In the genomic region with DNA sequence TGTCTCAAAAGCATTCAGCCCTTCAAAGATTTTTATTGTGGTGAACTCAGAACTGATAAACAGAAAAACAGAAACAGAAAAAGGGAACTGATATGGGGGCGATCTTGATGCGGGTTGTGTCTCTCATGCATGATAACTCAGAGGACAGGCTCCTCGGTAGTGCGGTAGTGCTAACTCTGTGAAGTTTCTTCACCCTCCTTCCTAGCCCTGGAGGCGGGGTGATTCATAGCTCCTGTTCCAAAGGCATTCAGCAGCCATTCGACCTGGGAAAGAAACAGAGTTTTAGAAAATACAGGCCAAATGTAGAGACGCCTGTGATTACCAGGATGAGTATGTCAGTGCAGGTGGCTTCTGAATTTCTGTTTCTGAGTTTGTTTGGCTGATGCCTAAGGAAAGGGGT, we compare ENCODE assay signal across 10 cellular contexts. TPM values are rescaled to one million over a fixed set of nuclear protein-coding genes. Genes with fewer than 3 reads are reported as not detected.
A peak's percentile ranks its signal among the peaks of the same experiment; 100 is the strongest.
DNase-seq lines count a peak whose midpoint lies in the region; ATAC-seq, FAIRE-seq and TF ChIP-seq lines count a peak whose summit lies in the region.
"Had no signal": no experiment of that assay in that cellular context is flagged by ENCODE, and none has a peak within 500 bp of the region (broad histone marks: within the 10 kb centered on the region; RNA-seq: fewer than 3 reads in every experiment).

No MANE protein-coding gene starts in this region.

- TF ChIP-seq CTCF in GM12878 (IDR thresholded peaks at IDR 0.05 in 2 of 3, conservative IDR thresholded peaks at IDR 0.05 in 1 of 3; ENCODE audit: control insufficient read depth in 2 of 3, extremely low read depth in 1 of 3, insufficient read depth in 1 of 3, low read depth in 3 of 3, low read length in 3 of 3) (no peak), Peyer's patch (IDR thresholded peaks at IDR 0.05) (no peak)

- TF ChIP-seq RAD21 in GM12878 (IDR thresholded peaks at IDR 0.05; ENCODE audit: insufficient read depth, low read depth, low read length) = no peak

- CTCF ChIA-PET in GM12878 (lab: Yijun Ruan, JAX) = interaction anchor here (0.6 kb wide), 1 partner anchor 1256 kb away, joined by 3 read pairs; no protein-coding TSS in a partner anchor

- DNase-seq in GM12878 (ENCODE audit: low read depth, low spot score) = no peak
- no peak for DNase-seq in Peyer's patch
- no peak for DNase-seq in cardiac septum (ENCODE audit: low spot score)
- no peak for DNase-seq in NOMO-1 (lab: John Stamatoyannopoulos, UW; ENCODE audit: unreplicated experiment in 2 of 2)
- no peak for DNase-seq in RCC 7860 (ENCODE audit: low spot score)
- DNase-seq: activated gamma-delta T cell had no signal

- no peak for TF ChIP-seq EP300 in GM12878 (IDR thresholded peaks at IDR 0.05; ENCODE audit: borderline replicate concordance in 1 of 2, control insufficient read depth in 1 of 2, low read depth in 2 of 2, low read length in 2 of 2)

- no peak overlapping the region for H3K27ac ChIP-seq in GM12878 (ENCODE audit: control insufficient read depth, insufficient read depth)
- H3K27ac ChIP-seq in Peyer's patch = no peak overlapping the region

- peak; percentile 71 for FAIRE-seq in GM12878 (lab: Jason Lieb, UNC)
- FAIRE-seq in RCC 7860 (lab: Jason Lieb, UNC) = no peak

- no peaks in the 10 kb centered on the region for H4K20me1 ChIP-seq in GM12878 (ENCODE audit: control insufficient read depth, insufficient read depth)

- H3K27me3 ChIP-seq in GM12878 (replicated peaks in 1 of 2; ENCODE audit: control insufficient read depth in 2 of 2, insufficient read depth in 2 of 2, low read length in 1 of 2) (peaks cover 3 to 9% of the 10 kb centered on the region in 2 experiments), skeletal muscle satellite cell (ENCODE audit: control insufficient read depth, insufficient read depth, low read length) (peaks cover 27% of the 10 kb centered on the region), Peyer's patch (no peaks in the 10 kb centered on the region)
- H3K27me3 ChIP-seq: vagina had no signal

- no peak overlapping the region for H2AFZ ChIP-seq in GM12878 (ENCODE audit: control insufficient read depth, low read depth, low read length)

- intact Hi-C loops in GM12878 (cut with micrococcal nuclease; ENCODE audit: unreplicated experiment) = no loop called here
- intact Hi-C loops in cardiac septum (cut with DNase I) = no loop called here

- H3K4me3 ChIP-seq in GM12878 = no peak overlapping the region
- no peak overlapping the region for H3K4me3 ChIP-seq in skeletal muscle satellite cell (ENCODE audit: low read length)
- H3K4me3 ChIP-seq in Peyer's patch = no peak overlapping the region
- H3K4me3 ChIP-seq: vagina had no signal

- no peak for TF ChIP-seq POLR2A in GM12878 (IDR thresholded peaks at IDR 0.05; ENCODE audit: low read depth, low read length)
- no peak for TF ChIP-seq POLR2A in Peyer's patch (IDR thresholded peaks at IDR 0.05)

- BruUV-seq in GM12878 (replicated peaks; lab: Mats Ljungman, UMichigan) = no TSS peak

- no peaks in the 10 kb centered on the region for H3K79me2 ChIP-seq in GM12878 (ENCODE audit: control insufficient read depth, insufficient read depth, low read length)

- no peaks in the 10 kb centered on the region for H3K9me3 ChIP-seq in GM12878 (replicated peaks; ENCODE audit: control insufficient read depth, insufficient read depth, low read length)
- no peaks in the 10 kb centered on the region for H3K9me3 ChIP-seq in skeletal muscle satellite cell (replicated peaks; ENCODE audit: low read length)
- no peaks in the 10 kb centered on the region for H3K9me3 ChIP-seq in Peyer's patch
- H3K9me3 ChIP-seq: vagina had no signal

- 0 out of 2 replicates have a peak, but pooled peaks cover 4% of the 10 kb centered on the region for H3K4me1 ChIP-seq in GM12878 (ENCODE audit: control insufficient read depth, insufficient read depth, low read length)
- peaks cover 25% of the 10 kb centered on the region for H3K4me1 ChIP-seq in skeletal muscle satellite cell (ENCODE audit: control insufficient read depth, insufficient read depth, low read length)
- peaks cover 0 to 9% (median 2%) of the 10 kb centered on the region in 4 donors for H3K4me1 ChIP-seq in Peyer's patch

- WGBS in GM12878 (ENCODE audit: insufficient coverage, insufficient replicate concordance, low lambda C conversion rate, missing lambda C conversion rate) = 2% methylated on average over 7 of the region's 7 CpGs

- RAD21 ChIA-PET in GM12878 (lab: Charles Lee; ENCODE audit: unreplicated experiment) = no interaction called here

- POLR2A ChIA-PET in GM12878 (lab: Charles Lee) = no interaction called here

- no peak overlapping the region for H3K9ac ChIP-seq in GM12878 (ENCODE audit: control insufficient read depth, insufficient read depth, low read length)
- H3K9ac ChIP-seq in skeletal muscle satellite cell (ENCODE audit: low read depth, low read length) = no peak overlapping the region

- SMC1A ChIA-PET in GM12878 (lab: Charles Lee; ENCODE audit: uncharacterized antibody, unreplicated experiment) = no interaction called here

- H3K4me2 ChIP-seq in GM12878 (ENCODE audit: control insufficient read depth, insufficient read depth) = no peak overlapping the region
- peak overlapping the region; percentile 8 for H3K4me2 ChIP-seq in skeletal muscle satellite cell (ENCODE audit: low read length)

- in situ Hi-C loops in GM12878 (cut with MboI) = loop anchor here (10.0 kb wide), 2 partner anchors 1101 to 1481 kb away; no protein-coding TSS in a partner anchor

- H3K36me3 ChIP-seq in GM12878 (ENCODE audit: control insufficient read depth in 2 of 2, insufficient read depth in 2 of 2, low read length in 1 of 2) (no peaks in the 10 kb centered on the region), skeletal muscle satellite cell (ENCODE audit: insufficient read depth, low read length) (no peaks in the 10 kb centered on the region), Peyer's patch (no peaks in the 10 kb centered on the region)
- H3K36me3 ChIP-seq: vagina had no signal

- ATAC-seq in GM19043 (IDR thresholded peaks at IDR 0.05; ENCODE audit: low read depth, unreplicated experiment) = peak; percentile 64
- peak; percentile 72 for ATAC-seq in HG02981 (IDR thresholded peaks at IDR 0.05; ENCODE audit: unreplicated experiment)
- peak; percentile 60 for ATAC-seq in GM12878

TF ChIP-seq in GM12878, 131 proteins besides CTCF, POLR2A, EP300 and RAD21 (continues in another document):
- TF ChIP-seq ZNF622 (IDR thresholded peaks at IDR 0.05) (no peak), EZH2 (IDR thresholded peaks at IDR 0.05; ENCODE audit: borderline replicate concordance, control insufficient read depth, low read depth, low read length) (no peak), ASH2L (IDR thresholded peaks at IDR 0.05; ENCODE audit: borderline replicate concordance, low read depth) (no peak), SMARCA5 (IDR thresholded peaks at IDR 0.05) (no peak), EGR1 (IDR thresholded peaks at IDR 0.05; ENCODE audit: borderline replicate concordance in 1 of 2, low read depth in 2 of 2, low read length in 2 of 2) (no peak), BRCA1 (IDR thresholded peaks at IDR 0.05; ENCODE audit: low read depth, low read length) (no peak), STAT1 (conservative IDR thresholded peaks at IDR 0.05) (no peak), SPI1 (IDR thresholded peaks at IDR 0.05; ENCODE audit: borderline replicate concordance, insufficient read depth, low read depth, low read length) (peak; percentile 80), RUNX3 (IDR thresholded peaks at IDR 0.05; ENCODE audit: low read length) (peak; percentile 55), NFIC (IDR thresholded peaks at IDR 0.05; ENCODE audit: low read depth, low read length) (peak; percentile 29; the same call in 1 of the 2 replicates), SUZ12 (IDR thresholded peaks at IDR 0.05; ENCODE audit: unreplicated experiment) (no peak), BMI1 (IDR thresholded peaks at IDR 0.05; ENCODE audit: borderline replicate concordance) (no peak)
- TF ChIP-seq, protein P1, sequence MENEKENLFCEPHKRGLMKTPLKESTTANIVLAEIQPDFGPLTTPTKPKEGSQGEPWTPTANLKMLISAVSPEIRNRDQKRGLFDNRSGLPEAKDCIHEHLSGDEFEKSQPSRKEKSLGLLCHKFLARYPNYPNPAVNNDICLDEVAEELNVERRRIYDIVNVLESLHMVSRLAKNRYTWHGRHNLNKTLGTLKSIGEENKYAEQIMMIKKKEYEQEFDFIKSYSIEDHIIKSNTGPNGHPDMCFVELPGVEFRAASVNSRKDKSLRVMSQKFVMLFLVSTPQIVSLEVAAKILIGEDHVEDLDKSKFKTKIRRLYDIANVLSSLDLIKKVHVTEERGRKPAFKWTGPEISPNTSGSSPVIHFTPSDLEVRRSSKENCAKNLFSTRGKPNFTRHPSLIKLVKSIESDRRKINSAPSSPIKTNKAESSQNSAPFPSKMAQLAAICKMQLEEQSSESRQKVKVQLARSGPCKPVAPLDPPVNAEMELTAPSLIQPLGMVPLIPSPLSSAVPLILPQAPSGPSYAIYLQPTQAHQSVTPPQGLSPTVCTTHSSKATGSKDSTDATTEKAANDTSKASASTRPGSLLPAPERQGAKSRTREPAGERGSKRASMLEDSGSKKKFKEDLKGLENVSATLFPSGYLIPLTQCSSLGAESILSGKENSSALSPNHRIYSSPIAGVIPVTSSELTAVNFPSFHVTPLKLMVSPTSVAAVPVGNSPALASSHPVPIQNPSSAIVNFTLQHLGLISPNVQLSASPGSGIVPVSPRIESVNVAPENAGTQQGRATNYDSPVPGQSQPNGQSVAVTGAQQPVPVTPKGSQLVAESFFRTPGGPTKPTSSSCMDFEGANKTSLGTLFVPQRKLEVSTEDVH (IDR thresholded peaks at IDR 0.05; ENCODE audit: low read depth, partially characterized antibody) = no peak

RNA-seq across cellular contexts. Expression of gene MAF, which starts 5.5 kb away (rescaled TPM):
- 0.04 TPM in 1 of 2 replicates, not detected in the other for total RNA-seq in GM12878 (2013; cell fraction: nucleolus; rRNA removed)
- not detected in 2 replicates for total RNA-seq in GM12878 (2014; rRNA removed)
- total RNA-seq in GM12878 (2014; rRNA removed; fragmentation: Illumina TruSeq; extraction: Trizol) = not detected in 2 replicates
- 0.11 and 0.13 TPM in 2 replicates for total RNA-seq in GM12878 (2021)
- polyA plus RNA-seq in GM12878 (2011; ENCODE audit: low read depth) = not detected
- polyA plus RNA-seq in GM12878 (2011; rRNA removed) = 0.03 TPM in 2 replicates
- polyA plus RNA-seq in GM12878 (2011; cell fraction: cytosol; rRNA removed) = not detected in 2 replicates
- 0.07 and 0.09 TPM in 2 replicates for polyA plus RNA-seq in GM12878 (2011; cell fraction: nucleus; rRNA removed)
- polyA plus RNA-seq in GM12878 (2012) = not detected in 2 replicates
- polyA plus RNA-seq in GM12878 (2014; fragmentation: Illumina TruSeq; extraction: Trizol) = not detected in 2 replicates
- not detected for polyA plus RNA-seq in GM12878 (2014; fragmentation: Nextera tagmentation; extraction: Ambion mirVana)
- not detected in 2 replicates for polyA plus RNA-seq in GM12878 (2014; rRNA removed)
- not detected for polyA plus RNA-seq in GM12878 (2016; fragmentation: Nextera tagmentation; extraction: Ambion mirVana)
- not detected in 2 replicates for polyA minus RNA-seq in GM12878 (2011; rRNA and poly(A)+ RNA removed)
- polyA minus RNA-seq in GM12878 (2011; cell fraction: cytosol; rRNA and poly(A)+ RNA removed) = not detected in 2 replicates
- polyA minus RNA-seq in GM12878 (2011; cell fraction: nucleus; rRNA and poly(A)+ RNA removed) = not detected in 2 replicates
- total RNA-seq in skeletal muscle satellite cell (2012; rRNA removed) = 0.87 and 1.5 TPM in 2 replicates
- 100 to 1,000 TPM in 3 of 4 donors, 10 to 100 TPM in 1; 92.4 to 390 (median 235) TPM for total RNA-seq in Peyer's patch
- 8.9 TPM for total RNA-seq in cardiac septum
